4 cellular contexts compared by ENCODE assay signal in the genomic region with DNA sequence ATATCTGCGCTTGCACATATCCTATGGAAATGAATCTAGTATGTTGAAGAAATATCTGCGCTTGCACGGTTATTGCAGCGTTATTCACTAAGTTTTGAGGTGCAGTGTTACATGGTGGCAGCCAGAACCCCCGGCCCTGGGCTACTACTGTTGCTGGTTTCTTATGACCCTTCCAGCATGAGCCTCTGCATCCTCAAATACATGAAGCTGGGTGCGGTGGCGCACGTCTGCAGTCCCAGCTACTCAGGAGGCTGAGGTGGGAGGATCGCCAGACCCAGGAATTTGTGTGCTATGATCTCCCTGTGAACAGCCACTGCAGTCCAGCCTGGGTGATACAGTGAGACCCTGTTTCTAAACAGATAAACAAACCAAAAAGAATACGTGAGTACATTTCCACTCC.
"Had no signal": no experiment of that assay in that cellular context is flagged by ENCODE, and none has a peak within 500 bp of the region (broad histone marks: within the 10 kb centered on the region; RNA-seq: fewer than 3 reads in every experiment).

No MANE protein-coding gene starts in this region.

- H3K27ac Mint-ChIP-seq: GM23338, H9 had no signal

- H3K4me3 Mint-ChIP-seq: GM23338, H9 had no signal

- H3K9me3 Mint-ChIP-seq: GM23338, H9 had no signal

- DNase-seq: H9, HCEC 1CT, IMR-90 had no signal

- ATAC-seq: GM23338 had no signal

- H3K4me3 ChIP-seq: GM23338 had no signal
